Comparison of ENCODE assay signal across 26 cellular contexts in genomic region chr1:115692224-115692623, GRCh38.
"Had no signal": no experiment of that assay in that cellular context is flagged by ENCODE, and none has a peak within 500 bp of the region (broad histone marks: within the 10 kb centered on the region; RNA-seq: fewer than 3 reads in every experiment).

No MANE protein-coding gene starts in this region.

- H3K27ac ChIP-seq: hepatocyte, lower lobe of right lung, neural progenitor cell, neutrophil, parathyroid adenoma, psoas muscle, skin epidermis, stomach, testis, thyroid gland, transverse colon, upper lobe of left lung had no signal

- H3K4me3 ChIP-seq: hepatocyte, lower lobe of right lung, neural progenitor cell, psoas muscle, skin epidermis, stomach, testis, thyroid gland, transverse colon, upper lobe of left lung had no signal

- H3K4me1 ChIP-seq: lower lobe of right lung, parathyroid adenoma, psoas muscle, stomach, testis, transverse colon, upper lobe of left lung had no signal

- H3K9me3 ChIP-seq: lower lobe of right lung, neutrophil, psoas muscle, stomach, testis, thyroid gland, transverse colon, upper lobe of left lung had no signal

- H3K27me3 ChIP-seq: hepatocyte, neural progenitor cell, neutrophil, stomach, testis, thyroid gland, transverse colon, upper lobe of left lung had no signal

- DNase-seq: islet precursor cell; lower lobe of right lung; mammary epithelial cell; mesenchymal stem cell; naive B cell; natural killer cell; nephron progenitor cell; occipital lobe; psoas muscle; stimulated activated CD4-positive, alpha-beta T cell treated with anti-CD3 and anti-CD28 coated beads, Interleukin-12 subunit alpha, Interleukin-12 subunit beta, amount 100 ng/mL, for 4 hours; stimulated activated CD4-positive, alpha-beta T cell treated with anti-CD3 and anti-CD28 coated beads, Interleukin-15, amount 100 ng/mL, for 24 hours; stimulated activated CD4-positive, alpha-beta T cell treated with anti-CD3 and anti-CD28 coated beads, Interleukin-2, amount 100 ng/mL, for 24 hours; stimulated activated CD4-positive, alpha-beta T cell treated with anti-CD3 and anti-CD28 coated beads, Interleukin-4, amount 100 ng/mL, for 1 hour; stimulated activated naive B cell treated with anti-CD40 and anti-IgM and Interleukin-4, amounts not matched to agents 10 μg/mL and 1 μg/mL and 100 μg/mL, for 72 hours; stimulated activated naive CD8-positive, alpha-beta T cell treated with anti-CD3 and anti-CD28 coated beads, Interleukin-15, Interleukin-2, amounts not matched to agents 100 U/mL and 50 U/mL, for 24 hours; stomach; testis; thyroid gland; transverse colon had no signal

- ATAC-seq: lower lobe of right lung; natural killer cell; psoas muscle; sciatic nerve; stimulated activated naive B cell treated with anti-CD40 and anti-IgM and Interleukin-4, amounts not matched to agents 10 μg/mL and 1 μg/mL and 100 μg/mL, for 72 hours; stimulated activated naive CD8-positive, alpha-beta T cell treated with anti-CD3 and anti-CD28 coated beads, Interleukin-15, Interleukin-2, amounts not matched to agents 100 U/mL and 50 U/mL, for 24 hours had no signal

- H3K36me3 ChIP-seq: neural progenitor cell, neutrophil had no signal
